ENCODE assay signal across 1 cellular context in the genomic region with DNA sequence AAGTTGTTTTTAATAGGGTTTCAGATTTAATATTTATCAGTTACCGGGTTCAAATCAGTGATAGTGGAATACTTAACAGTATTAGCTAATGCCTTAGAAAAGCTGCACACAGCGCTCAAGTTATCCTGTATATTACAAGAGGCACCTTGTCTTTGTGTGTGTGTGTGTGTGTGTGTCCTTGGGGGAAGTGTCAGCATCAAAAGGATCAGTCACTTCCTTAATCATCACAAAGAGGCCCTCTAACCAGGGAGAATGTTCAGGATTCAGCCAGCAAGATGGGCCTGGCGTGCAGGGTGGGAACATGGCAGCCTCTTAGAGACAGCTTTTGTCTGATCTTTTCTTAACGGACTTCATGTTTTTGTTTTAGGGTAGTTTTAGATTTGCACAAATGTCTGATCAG.
TF ChIP-seq lines count a peak whose summit lies in the region.

No MANE protein-coding gene starts in this region.

TF ChIP-seq in HepG2, 621 proteins besides CTCF, POLR2A, EP300 and RAD21 (continued from another document):
- TF ChIP-seq, protein P1, sequence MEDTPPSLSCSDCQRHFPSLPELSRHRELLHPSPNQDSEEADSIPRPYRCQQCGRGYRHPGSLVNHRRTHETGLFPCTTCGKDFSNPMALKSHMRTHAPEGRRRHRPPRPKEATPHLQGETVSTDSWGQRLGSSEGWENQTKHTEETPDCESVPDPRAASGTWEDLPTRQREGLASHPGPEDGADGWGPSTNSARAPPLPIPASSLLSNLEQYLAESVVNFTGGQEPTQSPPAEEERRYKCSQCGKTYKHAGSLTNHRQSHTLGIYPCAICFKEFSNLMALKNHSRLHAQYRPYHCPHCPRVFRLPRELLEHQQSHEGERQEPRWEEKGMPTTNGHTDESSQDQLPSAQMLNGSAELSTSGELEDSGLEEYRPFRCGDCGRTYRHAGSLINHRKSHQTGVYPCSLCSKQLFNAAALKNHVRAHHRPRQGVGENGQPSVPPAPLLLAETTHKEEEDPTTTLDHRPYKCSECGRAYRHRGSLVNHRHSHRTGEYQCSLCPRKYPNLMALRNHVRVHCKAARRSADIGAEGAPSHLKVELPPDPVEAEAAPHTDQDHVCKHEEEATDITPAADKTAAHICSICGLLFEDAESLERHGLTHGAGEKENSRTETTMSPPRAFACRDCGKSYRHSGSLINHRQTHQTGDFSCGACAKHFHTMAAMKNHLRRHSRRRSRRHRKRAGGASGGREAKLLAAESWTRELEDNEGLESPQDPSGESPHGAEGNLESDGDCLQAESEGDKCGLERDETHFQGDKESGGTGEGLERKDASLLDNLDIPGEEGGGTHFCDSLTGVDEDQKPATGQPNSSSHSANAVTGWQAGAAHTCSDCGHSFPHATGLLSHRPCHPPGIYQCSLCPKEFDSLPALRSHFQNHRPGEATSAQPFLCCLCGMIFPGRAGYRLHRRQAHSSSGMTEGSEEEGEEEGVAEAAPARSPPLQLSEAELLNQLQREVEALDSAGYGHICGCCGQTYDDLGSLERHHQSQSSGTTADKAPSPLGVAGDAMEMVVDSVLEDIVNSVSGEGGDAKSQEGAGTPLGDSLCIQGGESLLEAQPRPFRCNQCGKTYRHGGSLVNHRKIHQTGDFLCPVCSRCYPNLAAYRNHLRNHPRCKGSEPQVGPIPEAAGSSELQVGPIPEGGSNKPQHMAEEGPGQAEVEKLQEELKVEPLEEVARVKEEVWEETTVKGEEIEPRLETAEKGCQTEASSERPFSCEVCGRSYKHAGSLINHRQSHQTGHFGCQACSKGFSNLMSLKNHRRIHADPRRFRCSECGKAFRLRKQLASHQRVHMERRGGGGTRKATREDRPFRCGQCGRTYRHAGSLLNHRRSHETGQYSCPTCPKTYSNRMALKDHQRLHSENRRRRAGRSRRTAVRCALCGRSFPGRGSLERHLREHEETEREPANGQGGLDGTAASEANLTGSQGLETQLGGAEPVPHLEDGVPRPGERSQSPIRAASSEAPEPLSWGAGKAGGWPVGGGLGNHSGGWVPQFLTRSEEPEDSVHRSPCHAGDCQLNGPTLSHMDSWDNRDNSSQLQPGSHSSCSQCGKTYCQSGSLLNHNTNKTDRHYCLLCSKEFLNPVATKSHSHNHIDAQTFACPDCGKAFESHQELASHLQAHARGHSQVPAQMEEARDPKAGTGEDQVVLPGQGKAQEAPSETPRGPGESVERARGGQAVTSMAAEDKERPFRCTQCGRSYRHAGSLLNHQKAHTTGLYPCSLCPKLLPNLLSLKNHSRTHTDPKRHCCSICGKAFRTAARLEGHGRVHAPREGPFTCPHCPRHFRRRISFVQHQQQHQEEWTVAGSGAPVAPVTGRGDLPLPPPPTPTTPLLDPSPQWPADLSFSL (CRISPR knock-in tag; IDR thresholded peaks at IDR 0.05): 0 out of 2 replicates have a peak, but pooled peaks have one; percentile 25
